ENCODE assay signal across 12 cellular contexts in genomic region chr9:4690144-4690543, GRCh38. TPM values are rescaled to one million over a fixed set of nuclear protein-coding genes. Genes with fewer than 3 reads are reported as not detected.
DNase-seq lines count a peak whose midpoint lies in the region; ATAC-seq lines count a peak whose summit lies in the region.
"Had no signal": no experiment of that assay in that cellular context is flagged by ENCODE, and none has a peak within 500 bp of the region (broad histone marks: within the 10 kb centered on the region; RNA-seq: fewer than 3 reads in every experiment).

No MANE protein-coding gene starts in this region.

- H3K36me3 ChIP-seq in Karpas-422 (ENCODE audit: insufficient read depth, low read length): peaks cover 49% of the 10 kb centered on the region

- no peaks in the 10 kb centered on the region for H4K20me1 ChIP-seq in Karpas-422 (ENCODE audit: insufficient read depth, low read depth, low read length)

- H3K9me3 ChIP-seq in Karpas-422 (ENCODE audit: low read length): no peaks in the 10 kb centered on the region
- H3K9me3 ChIP-seq: A549, sigmoid colon had no signal

- peak; percentile 29 to 39 for ATAC-seq in activated T-cell treated with anti-CD3 and anti-CD28 coated beads, Interleukin-2, amount 50 U/mL, for 4 hours
- peak; percentile 57 for ATAC-seq in HG02678 (IDR thresholded peaks at IDR 0.05; ENCODE audit: unreplicated experiment)
- no peak for ATAC-seq in GM19324 (IDR thresholded peaks at IDR 0.05; ENCODE audit: low FRiP score, unreplicated experiment)
- ATAC-seq: A549 had no signal

- H3K27me3 ChIP-seq in Karpas-422 (ENCODE audit: low read length): no peaks in the 10 kb centered on the region
- H3K27me3 ChIP-seq: sigmoid colon had no signal

- no peaks in the 10 kb centered on the region for H3K9me3 Mint-ChIP-seq in activated T-cell treated with anti-CD3 and anti-CD28 coated beads, Interleukin-2, amount 50 U/mL, for 4 hours
- H3K9me3 Mint-ChIP-seq in stimulated activated naive CD8-positive, alpha-beta T cell treated with anti-CD3 and anti-CD28 coated beads, Interleukin-15, Interleukin-2, amounts not matched to agents 100 ng/mL and 50 ng/mL, for 24 hours: no peaks in the 10 kb centered on the region

- no peaks in the 10 kb centered on the region for H3K27me3 Mint-ChIP-seq in activated T-cell treated with anti-CD3 and anti-CD28 coated beads, Interleukin-2, amount 50 U/mL, for 4 hours (ENCODE audit: low read depth)
- no peaks in the 10 kb centered on the region for H3K27me3 Mint-ChIP-seq in stimulated activated naive CD8-positive, alpha-beta T cell treated with anti-CD3 and anti-CD28 coated beads, Interleukin-15, Interleukin-2, amounts not matched to agents 100 ng/mL and 50 ng/mL, for 24 hours

- H2AFZ ChIP-seq in Karpas-422 (ENCODE audit: low read length): no peak overlapping the region

- peaks cover 40% of the 10 kb centered on the region for H3K4me1 Mint-ChIP-seq in activated T-cell treated with anti-CD3 and anti-CD28 coated beads, Interleukin-2, amount 50 U/mL, for 4 hours (ENCODE audit: low read depth)
- peaks cover 41% of the 10 kb centered on the region for H3K4me1 Mint-ChIP-seq in stimulated activated naive CD8-positive, alpha-beta T cell treated with anti-CD3 and anti-CD28 coated beads, Interleukin-15, Interleukin-2, amounts not matched to agents 100 ng/mL and 50 ng/mL, for 24 hours (ENCODE audit: low read depth)

- no peak for DNase-seq in activated T-cell treated with anti-CD3 and anti-CD28 coated beads, Interleukin-2, amount 50 U/mL, for 4 hours
- no peak for DNase-seq in activated T-cell treated with anti-CD3 and anti-CD28 coated beads, Interleukin-2, amount 50 U/mL, for 48 hours
- DNase-seq in Karpas-422: no peak
- no peak for DNase-seq in superior temporal gyrus (ENCODE audit: extremely low spot score)
- DNase-seq in NK-92 treated with Interleukin-12 subunit alpha and Interleukin-12 subunit beta, amount 100 ng/mL, for 24 hours (lab: John Stamatoyannopoulos, UW): no peak
- DNase-seq: left ventricle myocardium superior, NCI-H2171 treated with DMSO at 0.1 percent for 48 hours, sigmoid colon had no signal

- peak overlapping the region; percentile 2; the same call in 1 of the 2 replicates for H3K9ac ChIP-seq in Karpas-422 (ENCODE audit: low read length)

- H3K36me3 Mint-ChIP-seq in activated T-cell treated with anti-CD3 and anti-CD28 coated beads, Interleukin-2, amount 50 U/mL, for 4 hours (ENCODE audit: insufficient read depth): peaks cover 40% of the 10 kb centered on the region
- peaks cover 52% of the 10 kb centered on the region for H3K36me3 Mint-ChIP-seq in stimulated activated naive CD8-positive, alpha-beta T cell treated with anti-CD3 and anti-CD28 coated beads, Interleukin-15, Interleukin-2, amounts not matched to agents 100 ng/mL and 50 ng/mL, for 24 hours (ENCODE audit: low read depth)

- 0 out of 2 replicates have a peak overlapping the region, but pooled peaks have one; percentile 10 for H3K27ac ChIP-seq in Karpas-422 (ENCODE audit: low read length)
- H3K27ac ChIP-seq: A549 had no signal

- H3K9me2 ChIP-seq in Karpas-422 (replicated peaks; ENCODE audit: insufficient read depth, low read length): no peaks in the 10 kb centered on the region

- no peak overlapping the region for H3K4me3 ChIP-seq in Karpas-422 (ENCODE audit: low read length)
- H3K4me3 ChIP-seq: A549, sigmoid colon had no signal

- peak overlapping the region; percentile 80 for H3K27ac Mint-ChIP-seq in stimulated activated naive CD8-positive, alpha-beta T cell treated with anti-CD3 and anti-CD28 coated beads, Interleukin-15, Interleukin-2, amounts not matched to agents 100 ng/mL and 50 ng/mL, for 24 hours

- H3K4me2 ChIP-seq in Karpas-422 (ENCODE audit: low read depth, low read length, poor library complexity, severe bottlenecking): no peak overlapping the region
- H3K4me2 ChIP-seq: A549 had no signal

- H3K4me3 Mint-ChIP-seq in activated T-cell treated with anti-CD3 and anti-CD28 coated beads, Interleukin-2, amount 50 U/mL, for 4 hours: peak overlapping the region; percentile 26
- no peak overlapping the region for H3K4me3 Mint-ChIP-seq in stimulated activated naive CD8-positive, alpha-beta T cell treated with anti-CD3 and anti-CD28 coated beads, Interleukin-15, Interleukin-2, amounts not matched to agents 100 ng/mL and 50 ng/mL, for 24 hours

- H3K79me2 ChIP-seq in Karpas-422 (ENCODE audit: low read length): peaks cover 92% of the 10 kb centered on the region

- peaks cover 17% of the 10 kb centered on the region for H3K4me1 ChIP-seq in Karpas-422 (ENCODE audit: low read length)
- H3K4me1 ChIP-seq: A549 had no signal

RNA-seq across cellular contexts. Expression of gene CDC37L1, which starts 10.8 kb away (rescaled TPM):
- 10 to 100 TPM; 14.7 to 16.6 (median 16.2) TPM for total RNA-seq in activated T-cell treated with anti-CD3 and anti-CD28 coated beads, Interleukin-2, amount 50 U/mL, for 4 hours
- total RNA-seq in Karpas-422 (2014; rRNA removed; shearing (Covaris generic); ENCODE audit: low replicate concordance): 12.0 and 17.9 TPM in 2 replicates

RNA-seq across cellular contexts. Expression of gene SPATA6L, which starts 23.9 kb away (rescaled TPM):
- total RNA-seq in activated T-cell treated with anti-CD3 and anti-CD28 coated beads, Interleukin-2, amount 50 U/mL, for 4 hours: under 1 TPM in 2 of 3 donors, not detected in 1; 0.30 to 0.50 TPM
- total RNA-seq in Karpas-422 (2014; rRNA removed; shearing (Covaris generic); ENCODE audit: low replicate concordance): 0.22 and 0.69 TPM in 2 replicates

RNA-seq across cellular contexts. Expression of gene PLPP6, which starts 28.1 kb away (rescaled TPM):
- total RNA-seq in activated T-cell treated with anti-CD3 and anti-CD28 coated beads, Interleukin-2, amount 50 U/mL, for 4 hours: 1 to 10 TPM; 3.0 to 3.6 (median 3.1) TPM
- 8.9 and 13.1 TPM in 2 replicates for total RNA-seq in Karpas-422 (2014; rRNA removed; shearing (Covaris generic); ENCODE audit: low replicate concordance)

RNA-seq across cellular contexts. Expression of gene AK3, which starts 50.9 kb away (rescaled TPM):
- total RNA-seq in activated T-cell treated with anti-CD3 and anti-CD28 coated beads, Interleukin-2, amount 50 U/mL, for 4 hours: 10 to 100 TPM; 14.7 to 21.3 (median 17.3) TPM
- total RNA-seq in Karpas-422 (2014; rRNA removed; shearing (Covaris generic); ENCODE audit: low replicate concordance): 49.8 and 67.3 TPM in 2 replicates
